ENCODE assay signal across 28 cellular contexts in the genomic region with DNA sequence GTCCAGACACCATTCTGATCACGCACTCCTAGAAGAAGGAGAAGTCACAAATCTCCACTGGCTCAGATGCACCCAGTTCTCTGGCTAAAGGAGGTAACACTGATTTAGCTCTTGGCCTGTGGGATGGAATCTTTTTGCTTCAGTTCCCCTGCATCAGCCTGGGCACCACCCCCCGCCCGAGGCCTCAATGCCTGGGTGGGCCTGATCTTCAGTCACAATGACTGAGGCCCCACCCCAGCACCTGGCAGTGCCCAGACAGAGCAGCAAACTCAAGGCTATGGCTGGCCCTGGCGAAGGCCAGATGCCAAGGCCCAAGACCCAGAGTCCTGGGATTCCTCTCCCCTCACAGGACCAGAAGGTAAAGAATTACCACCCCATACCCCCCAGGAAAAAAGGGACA. TPM values are rescaled to one million over a fixed set of nuclear protein-coding genes. Genes with fewer than 3 reads are reported as not detected.
A peak's percentile ranks its signal among the peaks of the same experiment; 100 is the strongest.
DNase-seq lines count a peak whose midpoint lies in the region; ATAC-seq and TF ChIP-seq lines count a peak whose summit lies in the region.
"Had no signal": no experiment of that assay in that cellular context is flagged by ENCODE, and none has a peak within 500 bp of the region (broad histone marks: within the 10 kb centered on the region; RNA-seq: fewer than 3 reads in every experiment).

No MANE protein-coding gene starts in this region.

- no peak for DNase-seq in activated T-cell treated with anti-CD3 and anti-CD28 coated beads, Interleukin-2, amount 50 U/mL, for 24 hours
- no peak for DNase-seq in activated T-cell treated with anti-CD3 and anti-CD28 coated beads, Interleukin-2, amount 50 U/mL, for 4 hours
- peak; percentile 65 for DNase-seq in activated B cell treated with CpG ODN at 0.5 μM for 24 hours
- DNase-seq in stimulated activated naive CD8-positive, alpha-beta T cell treated with anti-CD3 and anti-CD28 coated beads, Interleukin-15, amount 100 ng/mL, for 72 hours = no peak
- no peak for DNase-seq in mammary epithelial cell
- DNase-seq: activated CD4-positive, alpha-beta T cell treated with anti-CD3 and anti-CD28 coated beads, Interleukin-2, amount 50 U/mL, for 1 hour; COR-L47; DMS79 treated with DMSO at 0.1 percent for 48 hours; effector CD8-positive, alpha-beta T cell; foreskin keratinocyte; H7; KG1; left ventricle myocardium inferior; midbrain; NCI-H1694; NCI-H526 treated with DMSO at 0.1 percent for 48 hours; nephron progenitor cell; right lobe of liver; SK-N-SH; stimulated activated CD4-positive, alpha-beta T cell treated with anti-CD3 and anti-CD28 coated beads, Interleukin-15, amount 100 ng/mL, for 24 hours; upper lobe of right lung had no signal

- H3K27ac Mint-ChIP-seq in activated T-cell treated with anti-CD3 and anti-CD28 coated beads, Interleukin-2, amount 50 U/mL, for 24 hours = peak overlapping the region; percentile 56
- peak overlapping the region; percentile 98 for H3K27ac Mint-ChIP-seq in activated B cell treated with CpG ODN at 0.5 μM for 24 hours
- peak overlapping the region; percentile 20 to 43 for H3K27ac Mint-ChIP-seq in stimulated activated naive CD8-positive, alpha-beta T cell treated with anti-CD3 and anti-CD28 coated beads, Interleukin-15, amount 100 ng/mL, for 72 hours
- H3K27ac Mint-ChIP-seq: activated T-helper 2 cell treated with anti-CD3 and anti-CD28 coated beads, Interferon-gamma antibody, Interleukin-2, Interleukin-4, amounts not matched to agents 10 μg/mL and 5 μg/mL and 100 μg/mL, durations not matched to agents 14 hours and 24 hours and 36 hours had no signal

- no peak overlapping the region for H2AFZ ChIP-seq in mammary epithelial cell (ENCODE audit: low read depth, low read length)
- H2AFZ ChIP-seq: hepatocyte had no signal

- WGBS in mammary epithelial cell (ENCODE audit: low coverage, missing lambda C conversion rate) = 97% methylated on average over 3 of the region's 4 CpGs

- ATAC-seq in activated T-cell treated with anti-CD3 and anti-CD28 coated beads, Interleukin-2, amount 50 U/mL, for 4 hours = no peak
- ATAC-seq in activated B cell treated with CpG ODN at 0.5 μM for 24 hours (ENCODE audit: low read depth) (peak; percentile 59), HG02678 (IDR thresholded peaks at IDR 0.05; ENCODE audit: unreplicated experiment) (no peak), HG03432 (IDR thresholded peaks at IDR 0.05; ENCODE audit: unreplicated experiment) (no peak)
- no peak for ATAC-seq in stimulated activated naive CD8-positive, alpha-beta T cell treated with anti-CD3 and anti-CD28 coated beads, Interleukin-15, amount 100 ng/mL, for 72 hours
- ATAC-seq: right lobe of liver had no signal

- no peaks in the 10 kb centered on the region for H4K20me1 ChIP-seq in mammary epithelial cell (ENCODE audit: insufficient read depth, low read length)

- H3K36me3 Mint-ChIP-seq in activated T-cell treated with anti-CD3 and anti-CD28 coated beads, Interleukin-2, amount 50 U/mL, for 24 hours (ENCODE audit: low read depth) = peaks cover 60% of the 10 kb centered on the region
- H3K36me3 Mint-ChIP-seq in activated T-cell treated with anti-CD3 and anti-CD28 coated beads, Interleukin-2, amount 50 U/mL, for 4 hours (ENCODE audit: insufficient read depth) = peaks cover 15% of the 10 kb centered on the region
- peaks cover 59% of the 10 kb centered on the region for H3K36me3 Mint-ChIP-seq in activated B cell treated with CpG ODN at 0.5 μM for 24 hours (ENCODE audit: low read depth)

- no peak overlapping the region for H3K4me2 ChIP-seq in mammary epithelial cell (ENCODE audit: insufficient read depth, low read depth, low read length)
- H3K4me2 ChIP-seq: hepatocyte, SK-N-SH had no signal

- dilution Hi-C loops in mammary epithelial cell (cut with HindIII; ENCODE audit: low sequenced_read_pairs) = no loop called here

- POLR2A ChIA-PET in activated B cell treated with CpG ODN at 0.5 μM for 24 hours (lab: Charles Lee) = interaction anchor here (0.5 to 8.7 kb wide), 18 partner anchors 8 to 1525 kb away, joined by 3 to 109 read pairs (median 10); a partner anchor contains a TSS

- H3K36me3 ChIP-seq in mammary epithelial cell (ENCODE audit: insufficient read depth, low read length) = peaks cover 4% of the 10 kb centered on the region

- no TSS peak for BruUV-seq in mammary epithelial cell (replicated peaks; lab: Mats Ljungman, UMichigan)

- H3K4me3 Mint-ChIP-seq in activated T-cell treated with anti-CD3 and anti-CD28 coated beads, Interleukin-2, amount 50 U/mL, for 24 hours = no peak overlapping the region
- no peak overlapping the region for H3K4me3 Mint-ChIP-seq in activated T-cell treated with anti-CD3 and anti-CD28 coated beads, Interleukin-2, amount 50 U/mL, for 4 hours
- peak overlapping the region; percentile 90 for H3K4me3 Mint-ChIP-seq in activated B cell treated with CpG ODN at 0.5 μM for 24 hours
- no peak overlapping the region for H3K4me3 Mint-ChIP-seq in stimulated activated naive CD8-positive, alpha-beta T cell treated with anti-CD3 and anti-CD28 coated beads, Interleukin-15, amount 100 ng/mL, for 72 hours
- H3K4me3 Mint-ChIP-seq: nephron progenitor cell; T-helper 2 cell treated with Interferon-gamma antibody and Interleukin-4, amounts not matched to agents 5 μg/mL and 100 μg/mL, for 36 hours had no signal

- CTCF ChIA-PET in activated B cell treated with CpG ODN at 0.5 μM for 24 hours (lab: Charles Lee) (interaction anchor here (0.7 to 7.9 kb wide), 6 partner anchors 22 to 526 kb away, joined by 3 to 92 read pairs (median 6); a partner anchor contains a TSS), mammary epithelial cell (lab: Charles Lee; ENCODE audit: low non-redundant PET) (no interaction called here)

- intact Hi-C loops in activated B cell treated with CpG ODN at 0.5 μM for 24 hours (cut with micrococcal nuclease) = loop anchor here (1.0 to 10.0 kb wide), 8 partner anchors 8 to 1198 kb away; a partner anchor contains a TSS
- intact Hi-C loops in mammary epithelial cell (cut with micrococcal nuclease) = no loop called here

- H3K4me1 ChIP-seq in mononuclear cell (ENCODE audit: insufficient read depth, low read length) (peaks cover 54% of the 10 kb centered on the region), mammary epithelial cell (ENCODE audit: insufficient read depth, low read length) (peaks cover 6% of the 10 kb centered on the region)

- TF ChIP-seq CTCF in activated B cell treated with CpG ODN at 0.5 μM for 24 hours (IDR thresholded peaks at IDR 0.05) (no peak), mammary epithelial cell (conservative IDR thresholded peaks at IDR 0.05 in 1 of 2, IDR thresholded peaks at IDR 0.05 in 1 of 2; ENCODE audit: extremely low read depth in 1 of 2, insufficient read depth in 1 of 2, low read depth in 1 of 2, low read length in 2 of 2) (no peak)

- H3K9ac ChIP-seq in mammary epithelial cell (ENCODE audit: insufficient read depth, low read length) = no peak overlapping the region
- H3K9ac ChIP-seq: SK-N-SH had no signal

- H3K4me3 ChIP-seq in mononuclear cell (ENCODE audit: low read length) = peak overlapping the region; percentile 22
- no peak overlapping the region for H3K4me3 ChIP-seq in mammary epithelial cell (replicated peaks in 1 of 3; ENCODE audit: insufficient read depth in 1 of 3, low read depth in 2 of 3, low read length in 3 of 3)
- H3K4me3 ChIP-seq: hepatocyte, left ventricle myocardium inferior, right lobe of liver, upper lobe of right lung had no signal

- no peaks in the 10 kb centered on the region for H3K27me3 Mint-ChIP-seq in activated T-cell treated with anti-CD3 and anti-CD28 coated beads, Interleukin-2, amount 50 U/mL, for 24 hours
- H3K27me3 Mint-ChIP-seq in activated T-cell treated with anti-CD3 and anti-CD28 coated beads, Interleukin-2, amount 50 U/mL, for 4 hours (ENCODE audit: low read depth) = no peaks in the 10 kb centered on the region
- H3K27me3 Mint-ChIP-seq in activated B cell treated with CpG ODN at 0.5 μM for 24 hours = no peaks in the 10 kb centered on the region
- no peaks in the 10 kb centered on the region for H3K27me3 Mint-ChIP-seq in stimulated activated naive CD8-positive, alpha-beta T cell treated with anti-CD3 and anti-CD28 coated beads, Interleukin-15, amount 100 ng/mL, for 72 hours

- H3K9me3 Mint-ChIP-seq in activated T-cell treated with anti-CD3 and anti-CD28 coated beads, Interleukin-2, amount 50 U/mL, for 24 hours = no peaks in the 10 kb centered on the region
- no peaks in the 10 kb centered on the region for H3K9me3 Mint-ChIP-seq in activated T-cell treated with anti-CD3 and anti-CD28 coated beads, Interleukin-2, amount 50 U/mL, for 4 hours
- no peaks in the 10 kb centered on the region for H3K9me3 Mint-ChIP-seq in activated B cell treated with CpG ODN at 0.5 μM for 24 hours
- H3K9me3 Mint-ChIP-seq in stimulated activated naive CD8-positive, alpha-beta T cell treated with anti-CD3 and anti-CD28 coated beads, Interleukin-15, amount 100 ng/mL, for 72 hours = no peaks in the 10 kb centered on the region
- H3K9me3 Mint-ChIP-seq: activated T-helper 2 cell treated with anti-CD3 and anti-CD28 coated beads, Interferon-gamma antibody, Interleukin-2, Interleukin-4, amounts not matched to agents 10 μg/mL and 5 μg/mL and 100 μg/mL, durations not matched to agents 14 hours and 24 hours and 36 hours; nephron progenitor cell; T-helper 2 cell treated with Interferon-gamma antibody and Interleukin-4, amounts not matched to agents 5 μg/mL and 100 μg/mL, for 36 hours had no signal

- no peak overlapping the region for H3K27ac ChIP-seq in mammary epithelial cell (ENCODE audit: insufficient read depth, low read depth, low read length)
- H3K27ac ChIP-seq: foreskin keratinocyte, hepatocyte, left ventricle myocardium inferior, right lobe of liver had no signal

- in situ Hi-C loops in mammary epithelial cell (cut with MboI; ENCODE audit: low sequenced_read_pairs in 2 of 2) = no loop called here

- H3K4me1 Mint-ChIP-seq in activated T-cell treated with anti-CD3 and anti-CD28 coated beads, Interleukin-2, amount 50 U/mL, for 24 hours (ENCODE audit: low read depth) = peaks cover 28% of the 10 kb centered on the region
- peaks cover 31% of the 10 kb centered on the region for H3K4me1 Mint-ChIP-seq in activated T-cell treated with anti-CD3 and anti-CD28 coated beads, Interleukin-2, amount 50 U/mL, for 4 hours (ENCODE audit: low read depth)
- peaks cover 86% of the 10 kb centered on the region for H3K4me1 Mint-ChIP-seq in activated B cell treated with CpG ODN at 0.5 μM for 24 hours
- peaks cover 40% of the 10 kb centered on the region for H3K4me1 Mint-ChIP-seq in stimulated activated naive CD8-positive, alpha-beta T cell treated with anti-CD3 and anti-CD28 coated beads, Interleukin-15, amount 100 ng/mL, for 72 hours

- H3K79me2 ChIP-seq in mammary epithelial cell (ENCODE audit: insufficient read depth, low read length) = peaks cover 29% of the 10 kb centered on the region

- H3K9me3 ChIP-seq in mononuclear cell (ENCODE audit: low read depth, low read length) = no peaks in the 10 kb centered on the region
- no peaks in the 10 kb centered on the region for H3K9me3 ChIP-seq in mammary epithelial cell (replicated peaks; ENCODE audit: insufficient read depth, low read length)
- H3K9me3 ChIP-seq: left ventricle myocardium inferior, right lobe of liver, SK-N-SH, upper lobe of right lung had no signal

- H3K27me3 ChIP-seq in mononuclear cell (ENCODE audit: insufficient read depth, low read length) (no peaks in the 10 kb centered on the region), mammary epithelial cell (ENCODE audit: insufficient read depth, low read length) (no peaks in the 10 kb centered on the region)
- H3K27me3 ChIP-seq: foreskin keratinocyte, hepatocyte, right lobe of liver, upper lobe of right lung had no signal

RNA-seq across cellular contexts. Expression of a gene that starts 5.0 kb away (rescaled TPM):
- total RNA-seq in activated T-cell treated with anti-CD3 and anti-CD28 coated beads, Interleukin-2, amount 50 U/mL, for 4 hours = 10 to 100 TPM; 28.8 to 35.2 (median 33.3) TPM
- total RNA-seq in activated B cell treated with CpG ODN at 0.5 μM for 24 hours = 397 and 433 TPM in 2 replicates
- total RNA-seq in mononuclear cell = 46.4 TPM
- total RNA-seq in mammary epithelial cell = 10 to 100 TPM; 65.8 to 74.8 TPM
- polyA plus RNA-seq in mammary epithelial cell = 59.4 TPM
- 78.6 TPM for polyA minus RNA-seq in mammary epithelial cell

RNA-seq across cellular contexts. Expression of a gene that starts 5.5 kb away (rescaled TPM):
- 10 to 100 TPM; 74.2 to 91.5 (median 81.2) TPM for total RNA-seq in activated T-cell treated with anti-CD3 and anti-CD28 coated beads, Interleukin-2, amount 50 U/mL, for 4 hours
- total RNA-seq in activated B cell treated with CpG ODN at 0.5 μM for 24 hours (69.7 and 81.2 TPM in 2 replicates), mononuclear cell (40.5 TPM), mammary epithelial cell (10 to 100 TPM; 40.2 to 81.9 TPM)
- 57.8 TPM for polyA plus RNA-seq in mammary epithelial cell
- 31.5 TPM for polyA minus RNA-seq in mammary epithelial cell

RNA-seq across cellular contexts. Expression of a gene that starts 23.7 kb away (rescaled TPM):
- 10 to 100 TPM; 50.8 to 51.4 (median 51.1) TPM for total RNA-seq in activated T-cell treated with anti-CD3 and anti-CD28 coated beads, Interleukin-2, amount 50 U/mL, for 4 hours
- total RNA-seq in activated B cell treated with CpG ODN at 0.5 μM for 24 hours = 59.8 and 63.9 TPM in 2 replicates
- total RNA-seq in mononuclear cell = 18.5 TPM
- total RNA-seq in mammary epithelial cell = 10 to 100 TPM; 30.0 to 65.3 TPM
- polyA plus RNA-seq in mammary epithelial cell = 29.5 TPM
- polyA minus RNA-seq in mammary epithelial cell = 18.2 TPM

RNA-seq across cellular contexts. Expression of a gene that starts 23.8 kb away (rescaled TPM):
- 100 to 1,000 TPM; 313 to 358 (median 327) TPM for total RNA-seq in activated T-cell treated with anti-CD3 and anti-CD28 coated beads, Interleukin-2, amount 50 U/mL, for 4 hours
- total RNA-seq in activated B cell treated with CpG ODN at 0.5 μM for 24 hours (201 and 218 TPM in 2 replicates), mononuclear cell (89.8 TPM), mammary epithelial cell (100 to 1,000 TPM; 214 to 230 TPM)
- 225 TPM for polyA plus RNA-seq in mammary epithelial cell
- 327 TPM for polyA minus RNA-seq in mammary epithelial cell

RNA-seq across cellular contexts. Expression of a gene that starts 35.7 kb away (rescaled TPM):
- 10 to 100 TPM; 12.0 to 15.3 (median 14.0) TPM for total RNA-seq in activated T-cell treated with anti-CD3 and anti-CD28 coated beads, Interleukin-2, amount 50 U/mL, for 4 hours
- total RNA-seq in activated B cell treated with CpG ODN at 0.5 μM for 24 hours = 18.4 and 18.7 TPM in 2 replicates
- 4.4 TPM for total RNA-seq in mononuclear cell
- 1 to 10 TPM; 6.3 to 8.8 TPM for total RNA-seq in mammary epithelial cell
- polyA plus RNA-seq in mammary epithelial cell = 17.1 TPM
- 4.3 TPM for polyA minus RNA-seq in mammary epithelial cell
- total RNA-seq: A172 had no signal

Comparison
In these comparisons a context has a peak if more than half of its experiments do, and no peak if none do; other contexts are left out.
1. H3K27ac Mint-ChIP-seq: peak in every context shown above with its lines; median percentile 98 in activated B cell treated with CpG ODN at 0.5 μM for 24 hours; 56 in activated T-cell treated with anti-CD3 and anti-CD28 coated beads, Interleukin-2, amount 50 U/mL, for 24 hours; 32 in stimulated activated naive CD8-positive, alpha-beta T cell treated with anti-CD3 and anti-CD28 coated beads, Interleukin-15, amount 100 ng/mL, for 72 hours.